ENCODE assay signal across 26 cellular contexts in genomic region chr14:32763673-32764072, GRCh38.
"Had no signal": no experiment of that assay in that cellular context is flagged by ENCODE, and none has a peak within 500 bp of the region (broad histone marks: within the 10 kb centered on the region; RNA-seq: fewer than 3 reads in every experiment).

No MANE protein-coding gene starts in this region.

- H3K9me3 ChIP-seq: MG63, SJSA1 had no signal

- H3K27me3 ChIP-seq: MG63, SJSA1 had no signal

- H3K4me1 ChIP-seq: SJSA1 had no signal

- H3K4me3 ChIP-seq: MG63, SJSA1, SK-N-MC had no signal

- H3K27ac ChIP-seq: HL-60, SJSA1, SK-N-MC had no signal

- DNase-seq: IMR-90, Karpas-422, KG1, MG63, NCI-H1092, NCI-H1105 treated with DMSO at 0.1 percent for 48 hours, NCI-H1417 treated with DMSO at 0.1 percent for 48 hours, NCI-H146, NCI-H1694 treated with DMSO at 0.1 percent for 48 hours, NCI-H1930, NCI-H2081, NCI-H2107, NCI-H226, NCI-H446, NCI-H510A, NCI-H524 treated with DMSO at 0.1 percent for 48 hours, NCI-H69, NCI-H774, Right ventricle myocardium superior, RPMI8226, SIG-M5, T-helper 1 cell had no signal

- H3K36me3 ChIP-seq: MG63, SJSA1 had no signal

- FAIRE-seq: RCC 7860 had no signal
